ENCODE assay signal across 11 cellular contexts in genomic region chr7:128201067-128201689, GRCh38. TPM values are rescaled to one million over a fixed set of nuclear protein-coding genes. Genes with fewer than 3 reads are reported as not detected.
A peak's percentile ranks its signal among the peaks of the same experiment; 100 is the strongest.
DNase-seq lines count a peak whose midpoint lies in the region; ATAC-seq and TF ChIP-seq lines count a peak whose summit lies in the region.
"Had no signal": no experiment of that assay in that cellular context is flagged by ENCODE, and none has a peak within 500 bp of the region (broad histone marks: within the 10 kb centered on the region; RNA-seq: fewer than 3 reads in every experiment).

No MANE protein-coding gene starts in this region.

- H3K27me3 ChIP-seq in ascending aorta (peaks cover 4% of the 10 kb centered on the region), mesendoderm (ENCODE audit: insufficient read depth, low read length, poor library complexity) (peaks cover 4% of the 10 kb centered on the region), suprapubic skin (peaks cover 50% of the 10 kb centered on the region), PC-3 (ENCODE audit: low read length) (peaks cover 23% of the 10 kb centered on the region)

- H3K4me1 ChIP-seq in ascending aorta (no peaks in the 10 kb centered on the region), mesendoderm (ENCODE audit: control insufficient read depth, low read depth, low read length) (peaks cover 6% of the 10 kb centered on the region), suprapubic skin (peaks cover 8% of the 10 kb centered on the region), PC-3 (ENCODE audit: insufficient read depth, low read length) (no peaks in the 10 kb centered on the region)

- no peak overlapping the region for H3K4ac ChIP-seq in mesendoderm (ENCODE audit: low read depth, low read length)

- H2BK120ac ChIP-seq in mesendoderm (ENCODE audit: low read depth, low read length) = no peak overlapping the region

- no peaks in the 10 kb centered on the region for H4K20me1 ChIP-seq in PC-3 (ENCODE audit: low read length)
- H4K20me1 ChIP-seq: BLaER1 treated with 17β-estradiol and CSF1 and Interleukin-3, amounts not matched to agents 10 nM and 100 nM had no signal

- no peak overlapping the region for H4K8ac ChIP-seq in mesendoderm (ENCODE audit: low read depth, low read length)

- no peak overlapping the region for H3K27ac Mint-ChIP-seq in activated T-cell treated with anti-CD3 and anti-CD28 coated beads, Interleukin-2, amount 50 U/mL, for 72 hours

- H2AFZ ChIP-seq in PC-3 (ENCODE audit: low read length) = no peak overlapping the region

- BruUV-seq in PC-3 (replicated peaks; lab: Mats Ljungman, UMichigan) = no TSS peak

- no peaks in the 10 kb centered on the region for H3K9me2 ChIP-seq in PC-3 (replicated peaks; ENCODE audit: low read length)

- peaks cover 48% of the 10 kb centered on the region for H3K27me3 Mint-ChIP-seq in activated T-cell treated with anti-CD3 and anti-CD28 coated beads, Interleukin-2, amount 50 U/mL, for 72 hours (ENCODE audit: low read depth)

- H3K4me3 ChIP-seq in ascending aorta = peak overlapping the region; percentile 23 to 31
- peak overlapping the region; percentile 20 for H3K4me3 ChIP-seq in mesendoderm (ENCODE audit: low read length)
- peak overlapping the region; percentile 8 for H3K4me3 ChIP-seq in suprapubic skin
- no peak overlapping the region for H3K4me3 ChIP-seq in PC-3 (ENCODE audit: low read length)
- H3K4me3 ChIP-seq: BLaER1 treated with 17β-estradiol and CSF1 and Interleukin-3, amounts not matched to agents 10 nM and 100 nM; SK-N-MC had no signal

- H3K79me1 ChIP-seq in mesendoderm (ENCODE audit: low read length) = no peaks in the 10 kb centered on the region

- H3K56ac ChIP-seq in mesendoderm (ENCODE audit: low read length) = peak overlapping the region; percentile 62

- H3K9me3 ChIP-seq in ascending aorta (no peaks in the 10 kb centered on the region), suprapubic skin (no peaks in the 10 kb centered on the region), PC-3 (ENCODE audit: low read length) (no peaks in the 10 kb centered on the region)

- intact Hi-C loops in ascending aorta (cut with DNase I) (no loop called here), PC-3 (cut with micrococcal nuclease) (loop anchor here (10.0 kb wide), 1 partner anchor 496 kb away; no protein-coding TSS in a partner anchor)

- H2BK5ac ChIP-seq in mesendoderm (ENCODE audit: low read length) = no peak overlapping the region

- no peak overlapping the region for H2AK5ac ChIP-seq in mesendoderm (ENCODE audit: low read length)

- peak; percentile 19 to 40 for ATAC-seq in activated T-cell treated with anti-CD3 and anti-CD28 coated beads, Interleukin-2, amount 50 U/mL, for 72 hours (replicated peaks in 1 of 2)
- no peak for ATAC-seq in PC-3

- H3K27ac ChIP-seq in ascending aorta (no peak overlapping the region), mesendoderm (ENCODE audit: low read depth, low read length) (no peak overlapping the region), suprapubic skin (no peak overlapping the region), PC-3 (ENCODE audit: low read length) (no peak overlapping the region)
- H3K27ac ChIP-seq: BLaER1 treated with 17β-estradiol and CSF1 and Interleukin-3, amounts not matched to agents 10 nM and 100 nM; SK-N-MC had no signal

- peaks cover 11% of the 10 kb centered on the region for H3K4me1 Mint-ChIP-seq in activated T-cell treated with anti-CD3 and anti-CD28 coated beads, Interleukin-2, amount 50 U/mL, for 72 hours (ENCODE audit: low read depth)

- H3K9me3 Mint-ChIP-seq in activated T-cell treated with anti-CD3 and anti-CD28 coated beads, Interleukin-2, amount 50 U/mL, for 72 hours = peaks cover 0 to 4% of the 10 kb centered on the region in 2 donors

- CTCF ChIA-PET in PC-3 (lab: Charles Lee) = no interaction called here

- H3K36me3 ChIP-seq in ascending aorta (no peaks in the 10 kb centered on the region), mesendoderm (ENCODE audit: control insufficient read depth, insufficient read depth, low read length) (no peaks in the 10 kb centered on the region), suprapubic skin (no peaks in the 10 kb centered on the region), PC-3 (ENCODE audit: low read depth, low read length) (no peaks in the 10 kb centered on the region)

- no peak overlapping the region for H2BK15ac ChIP-seq in mesendoderm (replicated peaks; ENCODE audit: low read depth)

- H3K79me2 ChIP-seq in mesendoderm (ENCODE audit: control insufficient read depth, insufficient read depth, low read length) = no peaks in the 10 kb centered on the region
- H3K79me2 ChIP-seq in PC-3 (ENCODE audit: low read length) = no peaks in the 10 kb centered on the region

- H3K36me3 Mint-ChIP-seq in activated T-cell treated with anti-CD3 and anti-CD28 coated beads, Interleukin-2, amount 50 U/mL, for 72 hours (ENCODE audit: insufficient read depth in 2 of 2) = peaks cover 1 to 3% of the 10 kb centered on the region in 2 donors

- no peaks in the 10 kb centered on the region for H3F3A ChIP-seq in PC-3 (ENCODE audit: low read length, unreplicated experiment)

- no peak overlapping the region for H3K18ac ChIP-seq in mesendoderm (ENCODE audit: low read length)

- TF ChIP-seq CTCF in ascending aorta (IDR thresholded peaks at IDR 0.05) (no peak), suprapubic skin (IDR thresholded peaks at IDR 0.05) (no peak), PC-3 (conservative IDR thresholded peaks at IDR 0.05; ENCODE audit: low read depth, low read length) (no peak)

- WGBS in mesendoderm (ENCODE audit: extremely low coverage, insufficient coverage, low lambda C conversion rate) = no CpG with 5 or more reads among the region's 37 CpGs
- 8% methylated on average over 25 of the region's 37 CpGs for WGBS in suprapubic skin

- peak overlapping the region; percentile 92 for H3K4me2 ChIP-seq in mesendoderm (ENCODE audit: low read length)
- no peak overlapping the region for H3K4me2 ChIP-seq in PC-3 (ENCODE audit: low read length)
- H3K4me2 ChIP-seq: BLaER1 treated with 17β-estradiol and CSF1 and Interleukin-3, amounts not matched to agents 10 nM and 100 nM had no signal

- peak overlapping the region; percentile 69 to 72 for H3K4me3 Mint-ChIP-seq in activated T-cell treated with anti-CD3 and anti-CD28 coated beads, Interleukin-2, amount 50 U/mL, for 72 hours

- H4K5ac ChIP-seq in mesendoderm (ENCODE audit: low read length) = no peak overlapping the region

- no peak overlapping the region for H3K23ac ChIP-seq in mesendoderm (ENCODE audit: low read length)

- TF ChIP-seq EP300 in suprapubic skin (IDR thresholded peaks at IDR 0.05) = no peak

- TF ChIP-seq POLR2A in suprapubic skin (IDR thresholded peaks at IDR 0.05) = no peak

- DNase-seq in activated T-cell treated with anti-CD3 and anti-CD28 coated beads, Interleukin-2, amount 50 U/mL, for 72 hours = peak in 1 of 2 donors; percentile 12
- DNase-seq in activated T-cell treated with anti-CD3 and anti-CD28 coated beads for 4 hours (no peak), ascending aorta (ENCODE audit: low spot score in 2 of 2) (peak in 1 of 2 donors; percentile 57), mesendoderm (peak; percentile 54), suprapubic skin (ENCODE audit: low spot score in 2 of 2) (peak in 1 of 2 donors; percentile 54), PC-3 (no peak), medulla oblongata (ENCODE audit: extremely low spot score) (no peak), UCSD-AML1 (lab: John Stamatoyannopoulos, UW; ENCODE audit: unreplicated experiment) (no peak)

- peak overlapping the region; percentile 32 for H3K9ac ChIP-seq in mesendoderm (ENCODE audit: low read length)
- no peak overlapping the region for H3K9ac ChIP-seq in PC-3 (ENCODE audit: low read length)
- H3K9ac ChIP-seq: BLaER1 treated with 17β-estradiol and CSF1 and Interleukin-3, amounts not matched to agents 10 nM and 100 nM had no signal

- POLR2A ChIA-PET in PC-3 (lab: Charles Lee; ENCODE audit: unreplicated experiment) = no interaction called here

RNA-seq across cellular contexts. Expression of gene LEP, which starts 39.9 kb away (rescaled TPM):
- not detected for total RNA-seq in activated T-cell treated with anti-CD3 and anti-CD28 coated beads, Interleukin-2, amount 50 U/mL, for 72 hours
- total RNA-seq in ascending aorta = not detected
- not detected for polyA plus RNA-seq in mesendoderm (2013, experiment 1 of 2)
- not detected for polyA plus RNA-seq in mesendoderm (2013, experiment 2 of 2)
- total RNA-seq in suprapubic skin = 10 to 100 TPM in 1 of 4 donors, 1 to 10 TPM in 2, under 1 TPM in 1; 0.76 to 11.8 (median 4.8) TPM
- not detected in 2 replicates for total RNA-seq in PC-3 (2014; rRNA removed)
- total RNA-seq: liver had no signal
